25 cellular contexts compared by ENCODE assay signal in genomic region chr22:46721716-46722115, GRCh38. TPM values are rescaled to one million over a fixed set of nuclear protein-coding genes. Genes with fewer than 3 reads are reported as not detected.
DNase-seq lines count a peak whose midpoint lies in the region; ATAC-seq and TF ChIP-seq lines count a peak whose summit lies in the region.
"Had no signal": no experiment of that assay in that cellular context is flagged by ENCODE, and none has a peak within 500 bp of the region (broad histone marks: within the 10 kb centered on the region; RNA-seq: fewer than 3 reads in every experiment).

No MANE protein-coding gene starts in this region.

- CTCF ChIA-PET in CD4-positive, alpha-beta memory T cell (lab: Charles Lee; ENCODE audit: partially characterized antibody) = interaction anchor here (1.1 to 1.4 kb wide), 2 partner anchors 77 to 159 kb away, joined by 3 read pairs; no protein-coding TSS in a partner anchor

- 92 to 96% methylated on average over 6 to 8 of the region's 8 CpGs for WGBS in endodermal cell (ENCODE audit: insufficient coverage in 1 of 2, insufficient read length in 1 of 2), 2 experiments
- WGBS in stomach, 5 donors = 79 to 92% (median 89%) methylated on average over 8 of the region's 8 CpGs

- H3K27me3 Mint-ChIP-seq in CD4-positive, alpha-beta memory T cell = no peaks in the 10 kb centered on the region
- H3K27me3 Mint-ChIP-seq in endodermal cell (ENCODE audit: insufficient read depth) = no peaks in the 10 kb centered on the region
- H3K27me3 Mint-ChIP-seq: CD4-positive, CD25-positive, alpha-beta regulatory T cell; stimulated activated memory B cell treated with anti-CD40 and anti-IgM and Interleukin-4, amounts not matched to agents 10 μg/mL and 1 μg/mL and 100 μg/mL, for 72 hours had no signal

- TF ChIP-seq CTCF in endodermal cell (conservative IDR thresholded peaks at IDR 0.05) (no peak), stomach (IDR thresholded peaks at IDR 0.05) (no peak)

- TF ChIP-seq POLR2A in stomach (IDR thresholded peaks at IDR 0.05) = no peak

- no peak for TF ChIP-seq EP300 in stomach (IDR thresholded peaks at IDR 0.05)

- H3K4me3 Mint-ChIP-seq in CD4-positive, alpha-beta memory T cell = no peak overlapping the region
- H3K4me3 Mint-ChIP-seq in endodermal cell = no peak overlapping the region
- H3K4me3 Mint-ChIP-seq: CD4-positive, CD25-positive, alpha-beta regulatory T cell; neural crest cell; stimulated activated memory B cell treated with anti-CD40 and anti-IgM and Interleukin-4, amounts not matched to agents 10 μg/mL and 1 μg/mL and 100 μg/mL, for 72 hours had no signal

- peak overlapping the region in 5 of 7 donors; percentile 32 to 83 (median 37) for H3K27ac Mint-ChIP-seq in CD4-positive, alpha-beta memory T cell
- H3K27ac Mint-ChIP-seq in endodermal cell = peak overlapping the region; percentile 48
- H3K27ac Mint-ChIP-seq: activated T-helper 2 cell treated with anti-CD3 and anti-CD28 coated beads, Interferon-gamma antibody, Interleukin-2, Interleukin-4, amounts not matched to agents 10 μg/mL and 5 μg/mL and 100 μg/mL, durations not matched to agents 14 hours and 24 hours and 36 hours; stimulated activated memory B cell treated with anti-CD40 and anti-IgM and Interleukin-4, amounts not matched to agents 10 μg/mL and 1 μg/mL and 100 μg/mL, for 72 hours had no signal

- H3K9me3 ChIP-seq in CD4-positive, alpha-beta memory T cell (ENCODE audit: control insufficient read depth in 1 of 2, low read length in 2 of 2) = no peaks in the 10 kb centered on the region
- H3K9me3 ChIP-seq in endodermal cell (ENCODE audit: control insufficient read depth, low read length) (no peaks in the 10 kb centered on the region), stomach (no peaks in the 10 kb centered on the region)
- H3K9me3 ChIP-seq: body of pancreas, uterus had no signal

- no peak overlapping the region for H3K4me3 ChIP-seq in CD4-positive, alpha-beta memory T cell (ENCODE audit: low read length in 2 of 2)
- H3K4me3 ChIP-seq in endodermal cell (ENCODE audit: low read length) (no peak overlapping the region), stomach (no peak overlapping the region)
- H3K4me3 ChIP-seq: body of pancreas, GM12878, skin epidermis, uterus had no signal

- no peak overlapping the region for H3K27ac ChIP-seq in CD4-positive, alpha-beta memory T cell (ENCODE audit: low read depth, low read length)
- H3K27ac ChIP-seq in endodermal cell (ENCODE audit: low read depth, low read length) = no peak overlapping the region
- H3K27ac ChIP-seq in stomach = no peak overlapping the region
- H3K27ac ChIP-seq: body of pancreas, uterus, WERI-Rb-1 had no signal

- H3K36me3 ChIP-seq in CD4-positive, alpha-beta memory T cell (ENCODE audit: insufficient read depth, low read length) = peaks cover 57% of the 10 kb centered on the region
- H3K36me3 ChIP-seq in endodermal cell (ENCODE audit: control insufficient read depth, insufficient read depth, low read length) = peaks cover 38% of the 10 kb centered on the region
- peaks cover 34 to 90% (median 66%) of the 10 kb centered on the region in 4 donors for H3K36me3 ChIP-seq in stomach
- H3K36me3 ChIP-seq: uterus had no signal

- no peak for ATAC-seq in HG03135 (IDR thresholded peaks at IDR 0.05; ENCODE audit: unreplicated experiment)
- ATAC-seq in HG03280 (IDR thresholded peaks at IDR 0.05; ENCODE audit: unreplicated experiment) = no peak
- ATAC-seq: body of pancreas; GM12878; stimulated activated memory B cell treated with anti-CD40 and anti-IgM and Interleukin-4, amounts not matched to agents 10 μg/mL and 1 μg/mL and 100 μg/mL, for 72 hours had no signal

- no peaks in the 10 kb centered on the region for H3K27me3 ChIP-seq in CD4-positive, alpha-beta memory T cell (ENCODE audit: insufficient read depth, low read length)
- no peaks in the 10 kb centered on the region for H3K27me3 ChIP-seq in endodermal cell (ENCODE audit: control insufficient read depth, insufficient read depth, low read length, poor library complexity, severe bottlenecking)
- H3K27me3 ChIP-seq in stomach = no peaks in the 10 kb centered on the region
- H3K27me3 ChIP-seq: body of pancreas, uterus had no signal

- no peak for DNase-seq in CD4-positive, alpha-beta memory T cell
- DNase-seq in D341Med (ENCODE audit: low spot score) = peak; percentile 28
- no peak for DNase-seq in endodermal cell
- DNase-seq in myocyte (ENCODE audit: low read depth) = peak; percentile 12
- no peak for DNase-seq in stomach
- DNase-seq: activated CD8-positive, alpha-beta memory T cell treated with anti-CD3 and anti-CD28 coated beads, Interleukin-2, amount 50 U/mL, for 48 hours; body of pancreas; CD4-positive, CD25-positive, alpha-beta regulatory T cell; DMS79 treated with DMSO at 0.1 percent for 48 hours; head of caudate nucleus; left cardiac atrium; midbrain; NCI-H1092 treated with DMSO at 0.1 percent for 48 hours; NCI-H2081; NCI-H446; stimulated activated CD4-positive, alpha-beta T cell treated with anti-CD3 and anti-CD28 coated beads, Interleukin-2, amount 100 ng/mL, for 24 hours; uterus; WERI-Rb-1 had no signal

- H3K4me1 ChIP-seq in CD4-positive, alpha-beta memory T cell (ENCODE audit: insufficient read depth, low read length) = no peaks in the 10 kb centered on the region
- no peaks in the 10 kb centered on the region for H3K4me1 ChIP-seq in endodermal cell (ENCODE audit: control insufficient read depth, insufficient read depth, low read length)
- peaks cover 8 to 19% (median 12%) of the 10 kb centered on the region in 4 donors for H3K4me1 ChIP-seq in stomach

- POLR2A ChIA-PET in CD4-positive, alpha-beta memory T cell (lab: Charles Lee; ENCODE audit: partially characterized antibody) = interaction anchor here (1.2 to 2.5 kb wide), 4 partner anchors 10 to 41 kb away, joined by 4 to 9 read pairs (median 8); partner anchors contain the start of gene TBC1D22A

- peaks cover 26 to 78% of the 10 kb centered on the region in 2 donors for H3K36me3 Mint-ChIP-seq in CD4-positive, alpha-beta memory T cell
- H3K36me3 Mint-ChIP-seq in endodermal cell (ENCODE audit: low read depth) = peaks cover 58% of the 10 kb centered on the region

- peaks cover 0 to 1% (median 0%) of the 10 kb centered on the region in 8 donors for H3K9me3 Mint-ChIP-seq in CD4-positive, alpha-beta memory T cell
- H3K9me3 Mint-ChIP-seq in endodermal cell = no peaks in the 10 kb centered on the region
- H3K9me3 Mint-ChIP-seq: activated T-helper 2 cell treated with anti-CD3 and anti-CD28 coated beads, Interferon-gamma antibody, Interleukin-2, Interleukin-4, amounts not matched to agents 10 μg/mL and 5 μg/mL and 100 μg/mL, durations not matched to agents 14 hours and 24 hours and 36 hours; CD4-positive, CD25-positive, alpha-beta regulatory T cell; neural crest cell; stimulated activated memory B cell treated with anti-CD40 and anti-IgM and Interleukin-4, amounts not matched to agents 10 μg/mL and 1 μg/mL and 100 μg/mL, for 72 hours had no signal

- no peak overlapping the region for H3K9ac ChIP-seq in endodermal cell (ENCODE audit: extremely low read depth, low read length, poor library complexity, severe bottlenecking)

- peaks cover 12 to 38% (median 21%) of the 10 kb centered on the region in 4 donors for H3K4me1 Mint-ChIP-seq in CD4-positive, alpha-beta memory T cell
- peaks cover under 1% of the 10 kb centered on the region for H3K4me1 Mint-ChIP-seq in endodermal cell
- H3K4me1 Mint-ChIP-seq: stimulated activated memory B cell treated with anti-CD40 and anti-IgM and Interleukin-4, amounts not matched to agents 10 μg/mL and 1 μg/mL and 100 μg/mL, for 72 hours had no signal

- intact Hi-C loops in CD4-positive, alpha-beta memory T cell (cut with micrococcal nuclease) = no loop called here
- intact Hi-C loops in stomach (cut with DNase I; ENCODE audit: low total_unique reads) = no loop called here

RNA-seq across cellular contexts. Expression of gene CERK, which starts 16.3 kb away (rescaled TPM):
- total RNA-seq in CD4-positive, alpha-beta memory T cell = 100 to 1,000 TPM; 161 to 164 TPM
- 100 to 1,000 TPM in 1 of 2 donors, 10 to 100 TPM in 1; 91.2 to 111 TPM for polyA plus RNA-seq in CD4-positive, alpha-beta memory T cell
- 10 to 100 TPM; 54.9 to 57.6 TPM for total RNA-seq in endodermal cell
- polyA plus RNA-seq in endodermal cell (2013, experiment 1 of 2) = 63.5 TPM
- polyA plus RNA-seq in endodermal cell (2013, experiment 2 of 2) = 60.5 TPM
- total RNA-seq in myocyte = 32.9 and 34.9 TPM in 2 replicates
- 27.5 TPM for polyA plus RNA-seq in myocyte (2012)
- total RNA-seq in stomach = 10 to 100 TPM; 29.1 to 59.4 (median 42.4) TPM
- polyA plus RNA-seq in stomach = 10 to 100 TPM; 12.5 to 29.2 (median 26.0) TPM

RNA-seq across cellular contexts. Expression of gene TBC1D22A, which starts 40.7 kb away (rescaled TPM):
- total RNA-seq in CD4-positive, alpha-beta memory T cell = 10 to 100 TPM; 49.0 to 49.2 TPM
- 10 to 100 TPM; 20.6 to 24.4 TPM for polyA plus RNA-seq in CD4-positive, alpha-beta memory T cell
- total RNA-seq in endodermal cell = 10 to 100 TPM; 21.0 to 27.9 TPM
- polyA plus RNA-seq in endodermal cell (2013, experiment 1 of 2) = 11.4 TPM
- polyA plus RNA-seq in endodermal cell (2013, experiment 2 of 2) = 11.7 TPM
- total RNA-seq in myocyte = 15.9 and 21.8 TPM in 2 replicates
- 27.4 TPM for polyA plus RNA-seq in myocyte (2012)
- 10 to 100 TPM; 13.8 to 53.1 (median 47.4) TPM for total RNA-seq in stomach
- polyA plus RNA-seq in stomach = 10 to 100 TPM; 13.3 to 22.1 (median 15.5) TPM

Comparison
In these comparisons a context has a peak if more than half of its experiments do, and no peak if none do; other contexts are left out.
1. DNase-seq: peak in D341Med (single experiment) and myocyte (single experiment); none in CD4-positive, alpha-beta memory T cell (0 of 5), endodermal cell (single experiment) and stomach (single experiment).